23 cellular contexts compared by ENCODE assay signal in the genomic region with DNA sequence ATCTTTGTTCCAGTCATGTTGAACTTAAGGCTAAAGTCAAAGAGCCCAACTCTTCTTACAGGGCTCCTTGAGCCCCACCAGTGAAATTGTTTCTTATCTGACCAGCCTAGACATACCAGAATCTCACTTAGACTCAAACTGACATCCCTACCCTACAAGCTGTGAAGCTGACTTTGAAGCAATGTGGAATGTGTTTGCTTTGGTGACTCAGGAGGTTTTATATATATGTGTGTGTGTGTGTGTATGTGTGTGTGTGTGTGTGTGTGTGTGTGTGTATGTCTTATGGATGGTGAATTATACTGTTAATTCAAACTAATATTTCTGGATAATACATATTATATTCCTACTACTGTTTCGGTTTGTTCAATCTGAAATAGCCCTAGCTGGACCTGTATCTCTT.
A peak's percentile ranks its signal among the peaks of the same experiment; 100 is the strongest.
DNase-seq lines count a peak whose midpoint lies in the region; ATAC-seq, FAIRE-seq and TF ChIP-seq lines count a peak whose summit lies in the region.
"Had no signal": no experiment of that assay in that cellular context is flagged by ENCODE, and none has a peak within 500 bp of the region (broad histone marks: within the 10 kb centered on the region; RNA-seq: fewer than 3 reads in every experiment).

No MANE protein-coding gene starts in this region.

- peaks cover 1% of the 10 kb centered on the region for H3K27me3 Mint-ChIP-seq in GM23338 (ENCODE audit: insufficient read depth, low read depth, poor library complexity)

- TF ChIP-seq CTCF in A549 (IDR thresholded peaks at IDR 0.05) (no peak), GM23338 (conservative IDR thresholded peaks at IDR 0.05; ENCODE audit: low read depth in 2 of 2) (no peak), foreskin fibroblast (IDR thresholded peaks at IDR 0.05; ENCODE audit: low read depth, low read length) (no peak)

- CTCF ChIA-PET in A549 (lab: Yijun Ruan, JAX) = interaction anchor here (0.6 to 2.6 kb wide), 4 partner anchors 10 to 394 kb away, joined by 4 to 7 read pairs (median 6); no protein-coding TSS in a partner anchor

- H3K9ac ChIP-seq in adipocyte (ENCODE audit: low read length) = no peak overlapping the region

- no peaks in the 10 kb centered on the region for H3K9me2 ChIP-seq in GM23338 (ENCODE audit: insufficient read depth)

- peak in 1 of 2 experiments; percentile 74; a peak in 3 of 6 replicates for ATAC-seq in A549
- ATAC-seq in GM23338 = no peak
- ATAC-seq in HG03342 (IDR thresholded peaks at IDR 0.05; ENCODE audit: unreplicated experiment) = no peak
- ATAC-seq: activated T-cell treated with anti-CD3 and anti-CD28 coated beads, Interleukin-2, amount 50 U/mL, for 4 hours had no signal

- H3K27ac Mint-ChIP-seq in GM23338 = no peak overlapping the region

- no peak for TF ChIP-seq RAD21 in A549 (conservative IDR thresholded peaks at IDR 0.05 in 1 of 2, IDR thresholded peaks at IDR 0.05 in 1 of 2)

- no peaks in the 10 kb centered on the region for H3K36me3 ChIP-seq in GM23338 (ENCODE audit: insufficient read depth)
- no peaks in the 10 kb centered on the region for H3K36me3 ChIP-seq in adipocyte (ENCODE audit: control insufficient read depth, insufficient read depth, low read length, severe bottlenecking)
- H3K36me3 ChIP-seq in SJCRH30 = no peaks in the 10 kb centered on the region

- no peaks in the 10 kb centered on the region for H3K79me2 ChIP-seq in GM23338 (replicated peaks; ENCODE audit: insufficient read depth)

- H3K4me2 ChIP-seq in A549 (peak overlapping the region; percentile 8; the same call in 2 of the 3 replicates), GM23338 (no peak overlapping the region)

- H3K4me1 ChIP-seq in A549 (peaks cover 15% of the 10 kb centered on the region), GM23338 (ENCODE audit: insufficient read depth) (peaks cover 42% of the 10 kb centered on the region), adipocyte (ENCODE audit: control insufficient read depth, insufficient read depth, low read length) (no peaks in the 10 kb centered on the region), SJCRH30 (no peaks in the 10 kb centered on the region)

- no peak overlapping the region for H3K4me3 Mint-ChIP-seq in GM23338
- H3K4me3 Mint-ChIP-seq: activated T-cell treated with anti-CD3 and anti-CD28 coated beads, Interleukin-2, amount 50 U/mL, for 4 hours had no signal

- POLR2A ChIA-PET in A549 (lab: Yijun Ruan, JAX) = no interaction called here

- H3F3A ChIP-seq in GM23338 (replicated peaks; ENCODE audit: low read depth) = 0 out of 2 replicates have a peak, but pooled peaks cover 3% of the 10 kb centered on the region

- DNase-seq in A549 (ENCODE audit: low read depth in 1 of 2, low spot score in 1 of 2) = peak; percentile 33 to 76
- DNase-seq in GM23338 (ENCODE audit: low spot score) = no peak
- peak; percentile 16 for DNase-seq in adipocyte (ENCODE audit: low read depth)
- peak; percentile 9 to 12 for DNase-seq in foreskin fibroblast
- DNase-seq in GM19240 (ENCODE audit: insufficient read length, low spot score) = no peak
- no peak for DNase-seq in AG20443 (ENCODE audit: low spot score)
- no peak for DNase-seq in SJCRH30
- DNase-seq: activated CD4-positive, CD25-positive, alpha-beta regulatory T cell treated with anti-CD3 and anti-CD28 coated beads, Interleukin-2, amount 50 U/mL, for 72 hours; activated naive CD4-positive, alpha-beta T cell treated with Interleukin-2 at 50 U/mL for 16 hours; activated T-cell treated with anti-CD3 and anti-CD28 coated beads, Interleukin-2, amount 50 U/mL, for 4 hours; anterior cingulate cortex; GOT3; Kasumi-1; kidney glomerular epithelial cell; NCI-H1105 treated with DMSO at 0.1 percent for 48 hours; NCI-H510A treated with DMSO at 0.1 percent for 48 hours; stimulated activated CD4-positive, alpha-beta T cell treated with anti-CD3 and anti-CD28 coated beads, Interleukin-12 subunit alpha, Interleukin-12 subunit beta, amount 100 ng/mL, for 4 hours; SW 1271 had no signal

- TF ChIP-seq EP300 in A549 (IDR thresholded peaks at IDR 0.05) = no peak

- H3K4me3 ChIP-seq in A549 = no peak overlapping the region
- H3K4me3 ChIP-seq in GM23338 = no peak overlapping the region
- H3K4me3 ChIP-seq in adipocyte (ENCODE audit: low read length) = no peak overlapping the region
- no peak overlapping the region for H3K4me3 ChIP-seq in foreskin fibroblast (ENCODE audit: low read depth in 1 of 2, low read length in 2 of 2)
- no peak overlapping the region for H3K4me3 ChIP-seq in SJCRH30

- no peak for FAIRE-seq in A549 (lab: Jason Lieb, UNC)
- FAIRE-seq: A204.1, G401.6, HTR-8/SVneo had no signal

- no peaks in the 10 kb centered on the region for H4K20me1 ChIP-seq in GM23338 (replicated peaks; ENCODE audit: insufficient read depth)

- peaks cover 24% of the 10 kb centered on the region for H3K36me3 Mint-ChIP-seq in GM23338 (ENCODE audit: low read depth)

- H3K4me1 Mint-ChIP-seq in GM23338 = peaks cover 44% of the 10 kb centered on the region

- no peaks in the 10 kb centered on the region for H3K27me3 ChIP-seq in GM23338 (ENCODE audit: insufficient read depth)
- H3K27me3 ChIP-seq in adipocyte (replicated peaks; ENCODE audit: control insufficient read depth, insufficient read depth, low read length) = no peaks in the 10 kb centered on the region
- no peaks in the 10 kb centered on the region for H3K27me3 ChIP-seq in SJCRH30

- H3K9me3 ChIP-seq in A549 (no peaks in the 10 kb centered on the region), adipocyte (ENCODE audit: control insufficient read depth, low read length) (no peaks in the 10 kb centered on the region), SJCRH30 (replicated peaks) (no peaks in the 10 kb centered on the region)

- TF ChIP-seq POLR2A in A549 (IDR thresholded peaks at IDR 0.05; ENCODE audit: low read length) = no peak

- 85% methylated on average over 1 of the region's 1 CpG for WGBS in A549 (ENCODE audit: missing lambda C conversion rate)

- H3K27ac ChIP-seq in A549 (no peak overlapping the region), GM23338 (ENCODE audit: low read depth) (0 out of 2 replicates have a peak overlapping the region, but pooled peaks have one; percentile 90), SJCRH30 (no peak overlapping the region)
- H3K27ac ChIP-seq: C4-2B had no signal

- no peak overlapping the region for H2AFZ ChIP-seq in GM23338

- peaks cover 8% of the 10 kb centered on the region for H3K9me3 Mint-ChIP-seq in GM23338
- H3K9me3 Mint-ChIP-seq: activated T-cell treated with anti-CD3 and anti-CD28 coated beads, Interleukin-2, amount 50 U/mL, for 4 hours had no signal

TF ChIP-seq in A549, 52 proteins besides CTCF, POLR2A, EP300 and RAD21:
- TF ChIP-seq, protein P1, sequence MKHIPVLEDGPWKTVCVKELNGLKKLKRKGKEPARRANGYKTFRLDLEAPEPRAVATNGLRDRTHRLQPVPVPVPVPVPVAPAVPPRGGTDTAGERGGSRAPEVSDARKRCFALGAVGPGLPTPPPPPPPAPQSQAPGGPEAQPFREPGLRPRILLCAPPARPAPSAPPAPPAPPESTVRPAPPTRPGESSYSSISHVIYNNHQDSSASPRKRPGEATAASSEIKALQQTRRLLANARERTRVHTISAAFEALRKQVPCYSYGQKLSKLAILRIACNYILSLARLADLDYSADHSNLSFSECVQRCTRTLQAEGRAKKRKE (CRISPR knock-in tag; IDR thresholded peaks at IDR 0.05; ENCODE audit: low read depth) = no peak
- TF ChIP-seq FOSL2 (IDR thresholded peaks at IDR 0.05) = no peak
- peak; percentile 80 for TF ChIP-seq FOSL2 (CRISPR knock-in tag; IDR thresholded peaks at IDR 0.05)
- TF ChIP-seq NFE2L2 (conservative IDR thresholded peaks at IDR 0.05; ENCODE audit: low read length) = 0 out of 2 replicates have a peak, but pooled peaks have one; percentile 13
TF ChIP-seq in A549: peak in this region for 2.

TF ChIP-seq in GM23338, 12 proteins besides CTCF, POLR2A, EP300 and RAD21 (continues in another document):
- TF ChIP-seq NANOG (IDR thresholded peaks at IDR 0.05; ENCODE audit: borderline replicate concordance) (no peak), JUNB (IDR thresholded peaks at IDR 0.05; ENCODE audit: unreplicated experiment) (no peak), ZNF331 (CRISPR knock-in tag; IDR thresholded peaks at IDR 0.05; ENCODE audit: low read depth) (no peak), EZH2phosphoT487 (IDR thresholded peaks at IDR 0.05; ENCODE audit: unreplicated experiment) (no peak), EZH2 (IDR thresholded peaks at IDR 0.05; ENCODE audit: low read depth, unreplicated experiment) (no peak), STAT1 (IDR thresholded peaks at IDR 0.05; ENCODE audit: unreplicated experiment) (no peak), POLR2AphosphoS5 (IDR thresholded peaks at IDR 0.05; ENCODE audit: low read depth) (no peak)

Comparison
In these comparisons a context has a peak if more than half of its experiments do, and no peak if none do; other contexts are left out.
1. DNase-seq: peak in A549 (2 of 2), adipocyte (single experiment) and foreskin fibroblast (2 of 2); none in GM23338 (single experiment), GM19240 (single experiment), AG20443 (single experiment) and SJCRH30 (0 of 2).